31 cellular contexts compared by ENCODE assay signal in genomic region chr7:43394441-43395130, GRCh38.
DNase-seq lines count a peak whose midpoint lies in the region; ATAC-seq and TF ChIP-seq lines count a peak whose summit lies in the region.
"Had no signal": no experiment of that assay in that cellular context is flagged by ENCODE, and none has a peak within 500 bp of the region (broad histone marks: within the 10 kb centered on the region; RNA-seq: fewer than 3 reads in every experiment).

No MANE protein-coding gene starts in this region.

- H3K9ac ChIP-seq in H9 (ENCODE audit: extremely low read depth, insufficient read length, low read length), result no peak overlapping the region

- no peak overlapping the region for H2BK5ac ChIP-seq in H9 (ENCODE audit: insufficient read length, low read length)

- H4K20me1 ChIP-seq in H9 (ENCODE audit: control insufficient read depth, insufficient read depth, insufficient read length), result no peaks in the 10 kb centered on the region

- H3K9me3 ChIP-seq in H9 (ENCODE audit: control insufficient read depth, low read depth, low read length) (no peaks in the 10 kb centered on the region), RWPE2 (ENCODE audit: severe bottlenecking) (no peaks in the 10 kb centered on the region), heart right ventricle (no peaks in the 10 kb centered on the region)
- H3K9me3 ChIP-seq: HAP-1, testis had no signal

- ATAC-seq in RWPE2 (ENCODE audit: low read depth) (peak; percentile 89), heart right ventricle (no peak)
- no peak for ATAC-seq in stimulated activated naive CD8-positive, alpha-beta T cell treated with anti-CD3 and anti-CD28 coated beads, Interleukin-15, Interleukin-2, amounts not matched to agents 100 U/mL and 50 U/mL, for 24 hours
- ATAC-seq: activated T-helper 17 cell treated with anti-CD3 and anti-CD28 coated beads, Interleukin-2, amount 50 U/mL, for 72 hours; right cardiac atrium had no signal

- H3K79me1 ChIP-seq in H9 (ENCODE audit: insufficient read depth, low read depth, low read length, poor library complexity, severe bottlenecking), result no peaks in the 10 kb centered on the region

- intact Hi-C loops in heart right ventricle (cut with DNase I), result no loop called here

- no peak overlapping the region for H3K18ac ChIP-seq in H9 (ENCODE audit: insufficient read length, low read depth, low read length)

- no peak overlapping the region for H2BK20ac ChIP-seq in H9 (ENCODE audit: low read depth, low read length, poor library complexity, severe bottlenecking)

- no peaks in the 10 kb centered on the region; the same call in 1 of the 2 replicates for H3K27me3 Mint-ChIP-seq in H9 (ENCODE audit: low read depth)

- no peak overlapping the region for H4K8ac ChIP-seq in H9 (replicated peaks; ENCODE audit: insufficient read length, low read depth, low read length)

- no peak overlapping the region for H2BK12ac ChIP-seq in H9 (ENCODE audit: insufficient read length, low read depth, low read length)

- no peak overlapping the region for H3K14ac ChIP-seq in H9 (ENCODE audit: insufficient read depth, low read length)

- no peak overlapping the region for H2BK15ac ChIP-seq in H9 (ENCODE audit: low read depth, low read length)

- peaks cover 4 to 14% of the 10 kb centered on the region in 2 experiments; a peak in 2 of 5 replicates for H3K9me3 Mint-ChIP-seq in H9
- H3K9me3 Mint-ChIP-seq: activated CD4-positive, alpha-beta memory T cell treated with anti-CD3 and anti-CD28 coated beads, Interleukin-2, amount 10 ng/mL, durations not matched to agents 7 days and 5 days; activated naive CD4-positive, alpha-beta T cell treated with anti-CD3 and anti-CD28 coated beads, Interleukin-2, amount 50 U/mL, for 72 hours; activated T-helper 17 cell treated with anti-CD3 and anti-CD28 coated beads, Interleukin-2, amount 50 U/mL, for 72 hours had no signal

- no peak overlapping the region for H3K23ac ChIP-seq in H9 (ENCODE audit: insufficient read length, low read depth, low read length)

- H4K91ac ChIP-seq in H9 (ENCODE audit: insufficient read length, low read depth, low read length), result no peak overlapping the region

- H3K27me3 ChIP-seq in H9 (ENCODE audit: insufficient read depth, low read length) (no peaks in the 10 kb centered on the region), RWPE2 (ENCODE audit: insufficient read depth, poor library complexity, severe bottlenecking) (no peaks in the 10 kb centered on the region), heart right ventricle (peaks cover 0 to 27% (median 0%) of the 10 kb centered on the region in 7 donors)
- H3K27me3 ChIP-seq: cardiac muscle cell, testis had no signal

- H3K4me3 Mint-ChIP-seq in H9, result no peak overlapping the region
- H3K4me3 Mint-ChIP-seq: activated CD4-positive, alpha-beta memory T cell treated with anti-CD3 and anti-CD28 coated beads, Interleukin-2, amount 10 ng/mL, durations not matched to agents 7 days and 5 days; activated T-helper 17 cell treated with anti-CD3 and anti-CD28 coated beads, Interleukin-2, amount 50 U/mL, for 72 hours had no signal

- H3K23me2 ChIP-seq in H9 (ENCODE audit: insufficient read length, low read depth, low read length, poor library complexity, severe bottlenecking), result no peaks in the 10 kb centered on the region

- H3K27ac Mint-ChIP-seq in H9, result peak overlapping the region in 2 of 3 experiments; percentile 13 to 68; a peak in 1 of 7 replicates
- H3K27ac Mint-ChIP-seq: activated CD4-positive, alpha-beta memory T cell treated with anti-CD3 and anti-CD28 coated beads, Interleukin-2, amount 10 ng/mL, durations not matched to agents 7 days and 5 days; activated naive CD4-positive, alpha-beta T cell treated with anti-CD3 and anti-CD28 coated beads, Interleukin-2, amount 50 U/mL, for 72 hours; activated T-helper 17 cell treated with anti-CD3 and anti-CD28 coated beads, Interleukin-2, amount 50 U/mL, for 72 hours had no signal

- TF ChIP-seq CTCF in H9 (conservative IDR thresholded peaks at IDR 0.05) (no peak), RWPE2 (IDR thresholded peaks at IDR 0.05; ENCODE audit: poor library complexity, severe bottlenecking) (no peak), heart right ventricle (IDR thresholded peaks at IDR 0.05) (no peak)

- no peaks in the 10 kb centered on the region for H3K79me2 ChIP-seq in H9 (ENCODE audit: insufficient read depth, low read length)

- DNase-seq in A172 (ENCODE audit: low spot score) (peak; percentile 90), H9 (no peak), RWPE2 (ENCODE audit: low spot score) (no peak), epithelial cell of prostate (ENCODE audit: low read depth, low spot score) (peak; percentile 81), heart right ventricle (no peak), substantia nigra (lab: John Stamatoyannopoulos, UW) (no peak), mesenteric fat pad (ENCODE audit: low spot score) (no peak)
- DNase-seq in stimulated activated naive CD8-positive, alpha-beta T cell treated with anti-CD3 and anti-CD28 coated beads, Interleukin-15, Interleukin-2, amounts not matched to agents 100 U/mL and 50 U/mL, for 24 hours, result no peak
- DNase-seq: activated CD4-positive, alpha-beta memory T cell treated with anti-CD3 and anti-CD28 coated beads, Interleukin-2, amount 10 ng/mL, durations not matched to agents 7 days and 5 days; activated CD8-positive, alpha-beta memory T cell treated with anti-CD3 and anti-CD28 coated beads, Interleukin-2, amount 50 U/mL, for 4 hours; Calu3; DMS79 treated with DMSO at 0.1 percent for 48 hours; kidney; midbrain; naive B cell; NCI-H1092 treated with DMSO at 0.1 percent for 48 hours; NCI-H187; NCI-H2171; NCI-H524 treated with DMSO at 0.1 percent for 48 hours; NK-92 treated with Interleukin-12 subunit alpha and Interleukin-12 subunit beta, amount 100 ng/mL, for 24 hours; posterior cingulate gyrus; right cardiac atrium; SHP77 treated with DMSO at 0.1 percent for 48 hours; stimulated activated CD4-positive, alpha-beta T cell treated with anti-CD3 and anti-CD28 coated beads, Interleukin-1b, Interleukin-23, amount 100 ng/mL, for 48 hours; stimulated activated naive CD4-positive, alpha-beta T cell treated with Interleukin-2 at 50 U/mL for 16 hours; T-helper 2 cell; testis had no signal

- peaks cover 57 to 61% of the 10 kb centered on the region in 2 experiments for H3K4me1 Mint-ChIP-seq in H9
- H3K4me1 Mint-ChIP-seq: activated CD4-positive, alpha-beta memory T cell treated with anti-CD3 and anti-CD28 coated beads, Interleukin-2, amount 10 ng/mL, durations not matched to agents 7 days and 5 days; activated T-helper 17 cell treated with anti-CD3 and anti-CD28 coated beads, Interleukin-2, amount 50 U/mL, for 72 hours; naive B cell had no signal

- H3K4me3 ChIP-seq in RWPE2 (ENCODE audit: severe bottlenecking) (no peak overlapping the region), heart right ventricle (no peak overlapping the region)
- H3K4me3 ChIP-seq: cardiac muscle cell, HAP-1, testis had no signal

- H3K4me2 ChIP-seq in H9 (ENCODE audit: insufficient read depth, insufficient read length, low read length), result no peak overlapping the region

- H3T11ph ChIP-seq in H9 (ENCODE audit: low read length), result no peak overlapping the region

- H3K36me3 ChIP-seq in RWPE2 (ENCODE audit: low read depth), result no peaks in the 10 kb centered on the region
- H3K36me3 ChIP-seq in heart right ventricle, result no peaks in the 10 kb centered on the region
- H3K36me3 ChIP-seq: cardiac muscle cell, HAP-1 had no signal

- H3K4me1 ChIP-seq in H9 (ENCODE audit: insufficient read depth, low read length) (peaks cover 8% of the 10 kb centered on the region; the same call in 1 of the 2 replicates), RWPE2 (ENCODE audit: insufficient read depth, poor library complexity, severe bottlenecking) (no peaks in the 10 kb centered on the region), heart right ventricle (no peaks in the 10 kb centered on the region)
- H3K4me1 ChIP-seq: testis had no signal

- H3K4ac ChIP-seq in H9 (ENCODE audit: low read depth, low read length), result no peak overlapping the region

- WGBS in H9 (ENCODE audit: extremely low coverage, insufficient read length, low lambda C conversion rate), result no CpG with 5 or more reads among the region's 7 CpGs
- 88 to 91% methylated on average over 7 of the region's 7 CpGs for WGBS in heart right ventricle, 2 donors

- H2AFZ ChIP-seq in H9 (ENCODE audit: low read length), result no peak overlapping the region

- no peak overlapping the region for H3K27ac ChIP-seq in H9 (ENCODE audit: insufficient read length, low read depth, low read length)
- peak overlapping the region; percentile 93 for H3K27ac ChIP-seq in RWPE2 (ENCODE audit: poor library complexity, severe bottlenecking)
- H3K27ac ChIP-seq in epithelial cell of prostate, result peak overlapping the region; percentile 51
- H3K27ac ChIP-seq in heart right ventricle, result no peak overlapping the region
- H3K27ac ChIP-seq in substantia nigra (ENCODE audit: low read depth, low read length, poor library complexity, severe bottlenecking), result no peak overlapping the region
- H3K27ac ChIP-seq: cardiac muscle cell, testis had no signal

- no peak overlapping the region for H2AK5ac ChIP-seq in H9 (ENCODE audit: insufficient read length, low read length)

- H4K5ac ChIP-seq in H9 (ENCODE audit: insufficient read length, low read depth, low read length), result no peak overlapping the region

- H2BK120ac ChIP-seq in H9 (ENCODE audit: low read depth, low read length, poor library complexity, severe bottlenecking), result no peak overlapping the region

- no peak overlapping the region for H3K56ac ChIP-seq in H9 (ENCODE audit: insufficient read length, low read depth, low read length)

- H3K36me3 Mint-ChIP-seq in H9 (ENCODE audit: insufficient read depth in 1 of 3, low read depth in 3 of 3), result peaks cover 9 to 23% (median 15%) of the 10 kb centered on the region in 3 experiments; a peak in 6 of 7 replicates
- H3K36me3 Mint-ChIP-seq: activated naive CD4-positive, alpha-beta T cell treated with anti-CD3 and anti-CD28 coated beads, Interleukin-2, amount 50 U/mL, for 72 hours; naive B cell had no signal

Comparison
In these comparisons a context has a peak if more than half of its experiments do, and no peak if none do; other contexts are left out.
1. DNase-seq: peak in A172 (single experiment) and epithelial cell of prostate (single experiment); none in H9 (single experiment), RWPE2 (single experiment), heart right ventricle (0 of 2), substantia nigra (0 of 49), mesenteric fat pad (single experiment) and stimulated activated naive CD8-positive, alpha-beta T cell treated with anti-CD3 and anti-CD28 coated beads, Interleukin-15, Interleukin-2, amounts not matched to agents 100 U/mL and 50 U/mL, for 24 hours (single experiment).
2. H3K27ac ChIP-seq: peak in RWPE2 (single experiment) and epithelial cell of prostate (single experiment); none in H9 (single experiment), heart right ventricle (0 of 10) and substantia nigra (single experiment).